In the genomic region with DNA sequence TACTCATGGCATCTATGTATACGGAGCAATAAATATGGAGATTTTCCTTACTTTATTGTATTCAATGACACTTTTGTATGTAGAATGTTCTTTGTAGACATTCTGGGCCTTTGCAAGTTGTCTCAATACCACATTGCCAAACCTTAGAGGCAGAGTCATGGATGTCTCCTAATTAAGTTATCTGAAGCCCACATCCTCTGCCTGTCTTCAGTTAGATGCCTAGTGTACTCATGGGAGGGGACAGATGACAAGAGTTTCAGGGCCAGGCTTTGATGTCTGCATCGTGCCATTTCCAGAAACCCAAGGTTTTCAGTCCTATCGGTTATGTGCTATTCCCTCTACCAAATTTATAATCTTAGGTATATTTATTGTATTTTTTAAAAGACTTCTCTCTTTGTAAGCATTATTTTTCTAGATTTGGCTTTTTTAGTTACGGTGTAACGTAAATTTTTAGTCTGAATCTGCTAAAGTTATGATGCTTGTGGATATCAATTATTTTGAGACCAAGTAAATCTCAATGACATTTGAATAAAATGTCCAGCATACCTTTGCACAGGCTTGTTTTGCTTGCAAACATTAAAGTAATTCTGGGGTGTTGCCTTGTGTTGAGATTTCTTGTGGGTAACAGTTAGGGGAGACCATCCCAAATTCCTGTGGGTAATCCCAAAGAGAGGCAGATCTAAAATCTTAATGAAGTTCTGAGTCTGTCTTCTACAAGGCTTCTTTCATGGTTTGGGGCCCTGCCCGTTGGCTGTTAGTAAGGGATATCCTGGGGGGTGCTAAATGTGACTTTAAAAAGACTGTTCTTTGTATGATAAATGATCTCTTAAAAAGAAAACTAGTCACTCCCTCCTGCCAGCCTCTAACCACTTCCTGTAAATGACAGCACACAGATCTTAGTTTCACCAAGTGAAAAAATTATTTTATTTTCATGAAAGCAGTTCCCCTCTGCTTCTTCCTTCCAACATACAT, we compare ENCODE assay signal across 8 cellular contexts. TPM values are rescaled to one million over a fixed set of nuclear protein-coding genes. Genes with fewer than 3 reads are reported as not detected.
A peak's percentile ranks its signal among the peaks of the same experiment; 100 is the strongest.
DNase-seq lines count a peak whose midpoint lies in the region; ATAC-seq, FAIRE-seq and TF ChIP-seq lines count a peak whose summit lies in the region.

No MANE protein-coding gene starts in this region.

- peaks cover 13% of the 10 kb centered on the region for H3K36me3 Mint-ChIP-seq in effector memory CD8-positive, alpha-beta T cell (ENCODE audit: insufficient read depth)

- H3K9me3 Mint-ChIP-seq in effector memory CD8-positive, alpha-beta T cell, result no peaks in the 10 kb centered on the region

- H3K27me3 ChIP-seq in KMS-11 (ENCODE audit: insufficient read depth, low read depth), result no peaks in the 10 kb centered on the region

- CTCF ChIA-PET in HEK293T (lab: Yijun Ruan, JAX), result interaction anchor here (1.3 kb wide), 1 partner anchor 97 kb away, joined by 6 read pairs; no protein-coding TSS in a partner anchor

- peak overlapping the region; percentile 65 to 74 for H3K4me3 Mint-ChIP-seq in effector memory CD8-positive, alpha-beta T cell

- H3K27ac ChIP-seq in KMS-11, result peak overlapping the region; percentile 52
- H3K27ac ChIP-seq in kidney (ENCODE audit: low read depth in 2 of 2, low read length in 2 of 2), result peak overlapping the region in 1 of 2 donors; percentile 49

- intact Hi-C loops in kidney (cut with DNase I), result no loop called here

- H3K79me2 ChIP-seq in KMS-11 (ENCODE audit: insufficient read depth, low read depth), result peaks cover 8% of the 10 kb centered on the region; the same call in 1 of the 2 replicates

- peak; percentile 40 to 58 (median 46) for DNase-seq in effector memory CD8-positive, alpha-beta T cell
- peak; percentile 36 to 51 (median 44) for DNase-seq in stimulated activated CD4-positive, alpha-beta T cell treated with anti-CD3 and anti-CD28 coated beads, TNF-alpha, amount 100 ng/mL, for 24 hours (ENCODE audit: low read depth in 3 of 3)
- DNase-seq in kidney, result no peak
- DNase-seq in SHP77 (lab: John Stamatoyannopoulos, UW), result no peak
- DNase-seq in HEK293T (ENCODE audit: extremely low spot score), result no peak

- TF ChIP-seq CTCF in KMS-11 (conservative IDR thresholded peaks at IDR 0.05; ENCODE audit: low read depth, low read length) (no peak), kidney (IDR thresholded peaks at IDR 0.05; ENCODE audit: borderline replicate concordance, extremely low read depth, insufficient read depth) (no peak)

- no peak overlapping the region for H2AFZ ChIP-seq in KMS-11 (ENCODE audit: low read depth)

- H3K4me3 ChIP-seq in KMS-11 (IDR thresholded peaks at IDR 0.05; ENCODE audit: insufficient read depth, low read depth, low read length) (no peak overlapping the region), kidney (ENCODE audit: low read length in 2 of 2) (no peak overlapping the region)

- POLR2A ChIA-PET in HEK293T (lab: Yijun Ruan, JAX), result no interaction called here

- H3K27me3 Mint-ChIP-seq in effector memory CD8-positive, alpha-beta T cell, result no peaks in the 10 kb centered on the region

- FAIRE-seq in kidney (lab: Jason Lieb, UNC), result no peak

- H3K4me1 Mint-ChIP-seq in effector memory CD8-positive, alpha-beta T cell (ENCODE audit: low read depth in 2 of 2), result peaks cover 43 to 62% of the 10 kb centered on the region in 2 donors

- H3K27ac Mint-ChIP-seq in effector memory CD8-positive, alpha-beta T cell, result peak overlapping the region; percentile 91 to 97

- no peaks in the 10 kb centered on the region for H4K20me1 ChIP-seq in KMS-11 (ENCODE audit: insufficient read depth)

- H3K4me2 ChIP-seq in KMS-11, result peak overlapping the region; percentile 98

- peak; percentile 48 for ATAC-seq in GM18498 (IDR thresholded peaks at IDR 0.05; ENCODE audit: unreplicated experiment)
- ATAC-seq in activated CD4-positive, CD25-positive, alpha-beta regulatory T cell treated with anti-CD3 and anti-CD28 coated beads, Interleukin-2, amount 50 U/mL, for 24 hours, result peak; percentile 30 to 39
- ATAC-seq in effector memory CD8-positive, alpha-beta T cell (replicated peaks), result peak; percentile 70

- H3K4me1 ChIP-seq in KMS-11 (ENCODE audit: low read depth, poor library complexity, severe bottlenecking) (peaks cover 61% of the 10 kb centered on the region), kidney (ENCODE audit: control insufficient read depth in 1 of 2, insufficient read depth in 1 of 2, low read depth in 1 of 2, low read length in 2 of 2) (peaks cover 18 to 31% of the 10 kb centered on the region in 2 donors)

- H3K36me3 ChIP-seq in KMS-11 (ENCODE audit: insufficient read depth), result no peaks in the 10 kb centered on the region
- H3K36me3 ChIP-seq in kidney (ENCODE audit: control insufficient read depth in 1 of 2, insufficient read depth in 2 of 2, low read length in 2 of 2), result no peaks in the 10 kb centered on the region

- H3K9ac ChIP-seq in KMS-11 (peak overlapping the region; percentile 26; the same call in 1 of the 2 replicates), kidney (ENCODE audit: low read length in 2 of 2) (peak overlapping the region in 1 of 2 donors; percentile 43)

- H3K9me3 ChIP-seq in kidney (ENCODE audit: control insufficient read depth in 1 of 2, low read length in 2 of 2), result no peaks in the 10 kb centered on the region

TF ChIP-seq in HEK293T, 16 proteins besides CTCF, POLR2A, EP300 and RAD21:
- TF ChIP-seq FOXM1 (IDR thresholded peaks at IDR 0.05; ENCODE audit: borderline replicate concordance) (no peak), L3MBTL2 (conservative IDR thresholded peaks at IDR 0.05) (no peak), FOXK2 (IDR thresholded peaks at IDR 0.05) (no peak), ELF4 (IDR thresholded peaks at IDR 0.05) (no peak), SUZ12 (IDR thresholded peaks at IDR 0.05) (no peak), BHLHE40 (IDR thresholded peaks at IDR 0.05; ENCODE audit: borderline replicate concordance) (no peak), CTBP1 (IDR thresholded peaks at IDR 0.05; ENCODE audit: borderline replicate concordance) (no peak), FOXA1 (IDR thresholded peaks at IDR 0.05) (no peak), TARDBP (IDR thresholded peaks at IDR 0.05) (no peak), HDGF (IDR thresholded peaks at IDR 0.05; ENCODE audit: borderline replicate concordance) (no peak), LEF1 (IDR thresholded peaks at IDR 0.05; ENCODE audit: borderline replicate concordance) (no peak), NFRKB (IDR thresholded peaks at IDR 0.05) (no peak)

RNA-seq across cellular contexts. Expression of a gene that starts 8.0 kb away (rescaled TPM):
- 387 TPM for total RNA-seq in kidney
- polyA plus RNA-seq in kidney (ENCODE audit: insufficient read depth, low read depth, low replicate concordance), result 65.7 TPM

Comparison
In these comparisons a context has a peak if more than half of its experiments do, and no peak if none do; other contexts are left out.
1. DNase-seq: peak in effector memory CD8-positive, alpha-beta T cell (3 of 3) and stimulated activated CD4-positive, alpha-beta T cell treated with anti-CD3 and anti-CD28 coated beads, TNF-alpha, amount 100 ng/mL, for 24 hours (3 of 3); none in kidney (single experiment), SHP77 (0 of 2) and HEK293T (single experiment).
2. Peak in every context shown above with its lines, with median percentiles within 50 percentile points of each other: ATAC-seq.